In the genomic region with DNA sequence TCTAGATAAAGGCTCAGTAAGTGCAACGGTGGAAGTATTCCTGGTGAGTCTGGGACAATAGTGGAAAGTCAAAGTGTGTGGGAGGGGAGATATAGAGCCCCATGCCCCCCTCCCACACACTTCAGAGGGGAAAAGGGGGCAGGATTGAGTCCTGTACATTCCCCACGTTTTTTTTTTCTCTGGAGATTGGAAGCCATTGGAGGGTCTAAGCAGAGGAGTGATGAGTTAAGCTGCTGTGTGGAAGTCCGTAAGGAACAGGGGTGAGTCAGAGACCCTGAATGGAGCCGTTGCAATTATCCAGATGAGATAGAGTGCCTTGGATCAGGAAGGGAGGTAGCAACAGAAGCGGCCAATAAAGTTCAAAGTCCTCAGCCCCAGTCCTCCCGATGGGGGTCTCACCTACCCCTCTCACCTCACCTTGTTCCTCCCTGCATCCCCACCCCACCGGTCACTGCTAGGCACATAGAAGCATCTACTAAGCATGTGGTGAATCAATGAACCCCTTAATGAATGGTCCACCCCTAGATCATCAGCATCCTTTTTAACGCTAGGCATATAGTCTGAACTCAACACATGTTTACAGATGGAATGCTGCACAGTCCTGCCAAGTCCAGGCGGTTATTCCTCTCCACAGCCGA, we compare ENCODE assay signal across 1 cellular context.
A peak's percentile ranks its signal among the peaks of the same experiment; 100 is the strongest.
TF ChIP-seq lines count a peak whose summit lies in the region.

No MANE protein-coding gene starts in this region.

TF ChIP-seq in HepG2, 621 proteins besides CTCF, POLR2A, EP300 and RAD21 (continued from another document and continues in another):
- no peak for TF ChIP-seq ATF2 (CRISPR knock-in tag; IDR thresholded peaks at IDR 0.05)
- peak; percentile 96; the same call in 1 of the 2 replicates for TF ChIP-seq FOXO4 (CRISPR knock-in tag; conservative IDR thresholded peaks at IDR 0.05)
- TF ChIP-seq CREB1 (IDR thresholded peaks at IDR 0.05): no peak
- TF ChIP-seq CREB1 (CRISPR knock-in tag; IDR thresholded peaks at IDR 0.05): no peak
- no peak; the same call in 1 of the 2 replicates for TF ChIP-seq JUND (CRISPR knock-in tag; IDR thresholded peaks at IDR 0.05)
- TF ChIP-seq HNF4G (IDR thresholded peaks at IDR 0.05; ENCODE audit: borderline replicate concordance, low read depth, low read length): peak; percentile 41; the same call in 1 of the 2 replicates
- 0 out of 2 replicates have a peak, but pooled peaks have one; percentile 16 for TF ChIP-seq HNF4G (CRISPR knock-in tag; IDR thresholded peaks at IDR 0.05; ENCODE audit: borderline replicate concordance, low read depth)
- 0 out of 2 replicates have a peak, but pooled peaks have one; percentile 12 for TF ChIP-seq ZNF552 (CRISPR knock-in tag; IDR thresholded peaks at IDR 0.05; ENCODE audit: borderline replicate concordance)
- TF ChIP-seq FOSL2 (CRISPR knock-in tag; IDR thresholded peaks at IDR 0.05): peak; percentile 39
- no peak for TF ChIP-seq ZNF230 (CRISPR knock-in tag; IDR thresholded peaks at IDR 0.05)
- no peak for TF ChIP-seq LBX2 (CRISPR knock-in tag; IDR thresholded peaks at IDR 0.05; ENCODE audit: borderline replicate concordance)
- TF ChIP-seq ZNF776 (CRISPR knock-in tag; IDR thresholded peaks at IDR 0.05): peak; percentile 31; the same call in 1 of the 2 replicates
- TF ChIP-seq MTF2 (CRISPR knock-in tag; IDR thresholded peaks at IDR 0.05; ENCODE audit: borderline replicate concordance): 0 out of 2 replicates have a peak, but pooled peaks have one; percentile 54
- no peak for TF ChIP-seq TSC22D2 (CRISPR knock-in tag; IDR thresholded peaks at IDR 0.05; ENCODE audit: borderline replicate concordance)
- 0 out of 2 replicates have a peak, but pooled peaks have one; percentile 5 for TF ChIP-seq ZNF44 (CRISPR knock-in tag; IDR thresholded peaks at IDR 0.05)
- TF ChIP-seq ETV6 (CRISPR knock-in tag; conservative IDR thresholded peaks at IDR 0.05): no peak
- TF ChIP-seq ATF1 (CRISPR knock-in tag; IDR thresholded peaks at IDR 0.05): 0 out of 2 replicates have a peak, but pooled peaks have one; percentile 5
- TF ChIP-seq TRIM24 (CRISPR knock-in tag; IDR thresholded peaks at IDR 0.05): no peak
- 0 out of 2 replicates have a peak, but pooled peaks have one; percentile 12 for TF ChIP-seq PAWR (CRISPR knock-in tag; IDR thresholded peaks at IDR 0.05; ENCODE audit: borderline replicate concordance)
- no peak for TF ChIP-seq GATA4 (IDR thresholded peaks at IDR 0.05; ENCODE audit: borderline replicate concordance, low read depth)
- TF ChIP-seq NR1H2 (CRISPR knock-in tag; IDR thresholded peaks at IDR 0.05; ENCODE audit: borderline replicate concordance, low read depth): 0 out of 2 replicates have a peak, but pooled peaks have one; percentile 40
- peak; percentile 67; the same call in 1 of the 2 replicates for TF ChIP-seq ZNF567 (CRISPR knock-in tag; IDR thresholded peaks at IDR 0.05; ENCODE audit: borderline replicate concordance)
- no peak for TF ChIP-seq GABPA (IDR thresholded peaks at IDR 0.05; ENCODE audit: low read depth, low read length)
- TF ChIP-seq GABPA (CRISPR knock-in tag; IDR thresholded peaks at IDR 0.05; ENCODE audit: low read depth): 0 out of 2 replicates have a peak, but pooled peaks have one; percentile 17
- TF ChIP-seq ZNF30 (CRISPR knock-in tag; IDR thresholded peaks at IDR 0.05): 0 out of 2 replicates have a peak, but pooled peaks have one; percentile 1
- 0 out of 2 replicates have a peak, but pooled peaks have one; percentile 16 for TF ChIP-seq SMAD1 (CRISPR knock-in tag; IDR thresholded peaks at IDR 0.05; ENCODE audit: borderline replicate concordance, low read depth)
- TF ChIP-seq SIN3B (IDR thresholded peaks at IDR 0.05; ENCODE audit: low read length): no peak
- no peak for TF ChIP-seq SCMH1 (CRISPR knock-in tag; IDR thresholded peaks at IDR 0.05; ENCODE audit: borderline replicate concordance)
- peak; percentile 20; the same call in 1 of the 2 replicates for TF ChIP-seq ZNF430 (CRISPR knock-in tag; IDR thresholded peaks at IDR 0.05)
- TF ChIP-seq HHEX (CRISPR knock-in tag; IDR thresholded peaks at IDR 0.05): no peak
- TF ChIP-seq, protein P1, sequence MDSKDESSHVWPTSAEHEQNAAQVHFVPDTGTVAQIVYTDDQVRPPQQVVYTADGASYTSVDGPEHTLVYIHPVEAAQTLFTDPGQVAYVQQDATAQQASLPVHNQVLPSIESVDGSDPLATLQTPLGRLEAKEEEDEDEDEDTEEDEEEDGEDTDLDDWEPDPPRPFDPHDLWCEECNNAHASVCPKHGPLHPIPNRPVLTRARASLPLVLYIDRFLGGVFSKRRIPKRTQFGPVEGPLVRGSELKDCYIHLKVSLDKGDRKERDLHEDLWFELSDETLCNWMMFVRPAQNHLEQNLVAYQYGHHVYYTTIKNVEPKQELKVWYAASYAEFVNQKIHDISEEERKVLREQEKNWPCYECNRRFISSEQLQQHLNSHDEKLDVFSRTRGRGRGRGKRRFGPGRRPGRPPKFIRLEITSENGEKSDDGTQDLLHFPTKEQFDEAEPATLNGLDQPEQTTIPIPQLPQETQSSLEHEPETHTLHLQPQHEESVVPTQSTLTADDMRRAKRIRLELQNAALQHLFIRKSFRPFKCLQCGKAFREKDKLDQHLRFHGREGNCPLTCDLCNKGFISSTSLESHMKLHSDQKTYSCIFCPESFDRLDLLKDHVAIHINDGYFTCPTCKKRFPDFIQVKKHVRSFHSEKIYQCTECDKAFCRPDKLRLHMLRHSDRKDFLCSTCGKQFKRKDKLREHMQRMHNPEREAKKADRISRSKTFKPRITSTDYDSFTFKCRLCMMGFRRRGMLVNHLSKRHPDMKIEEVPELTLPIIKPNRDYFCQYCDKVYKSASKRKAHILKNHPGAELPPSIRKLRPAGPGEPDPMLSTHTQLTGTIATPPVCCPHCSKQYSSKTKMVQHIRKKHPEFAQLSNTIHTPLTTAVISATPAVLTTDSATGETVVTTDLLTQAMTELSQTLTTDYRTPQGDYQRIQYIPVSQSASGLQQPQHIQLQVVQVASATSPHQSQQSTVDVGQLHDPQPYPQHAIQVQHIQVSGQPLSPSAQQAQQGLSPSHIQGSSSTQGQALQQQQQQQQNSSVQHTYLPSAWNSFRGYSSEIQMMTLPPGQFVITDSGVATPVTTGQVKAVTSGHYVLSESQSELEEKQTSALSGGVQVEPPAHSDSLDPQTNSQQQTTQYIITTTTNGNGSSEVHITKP (CRISPR knock-in tag; IDR thresholded peaks at IDR 0.05; ENCODE audit: low read depth): no peak
- 0 out of 2 replicates have a peak, but pooled peaks have one; percentile 26 for TF ChIP-seq ZNF709 (CRISPR knock-in tag; IDR thresholded peaks at IDR 0.05)
- TF ChIP-seq AHDC1 (CRISPR knock-in tag; IDR thresholded peaks at IDR 0.05; ENCODE audit: borderline replicate concordance): peak; percentile 82; the same call in 1 of the 2 replicates
- peak; percentile 92 for TF ChIP-seq ZBTB7A (CRISPR knock-in tag; IDR thresholded peaks at IDR 0.05)
- TF ChIP-seq ZNF788 (CRISPR knock-in tag; IDR thresholded peaks at IDR 0.05; ENCODE audit: borderline replicate concordance): no peak
- TF ChIP-seq, protein P2, sequence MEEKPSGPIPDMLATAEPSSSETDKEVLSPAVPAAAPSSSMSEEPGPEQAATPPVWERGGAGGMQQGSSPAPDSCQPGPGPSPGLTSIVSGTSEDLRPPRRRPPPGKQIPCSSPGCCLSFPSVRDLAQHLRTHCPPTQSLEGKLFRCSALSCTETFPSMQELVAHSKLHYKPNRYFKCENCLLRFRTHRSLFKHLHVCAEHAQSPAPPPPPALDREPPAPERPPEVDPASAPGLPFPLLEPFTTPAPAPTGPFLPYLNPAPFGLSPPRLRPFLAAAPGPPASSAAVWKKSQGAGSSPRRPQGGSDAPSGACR (CRISPR knock-in tag; IDR thresholded peaks at IDR 0.05): no peak
- TF ChIP-seq, protein P3, sequence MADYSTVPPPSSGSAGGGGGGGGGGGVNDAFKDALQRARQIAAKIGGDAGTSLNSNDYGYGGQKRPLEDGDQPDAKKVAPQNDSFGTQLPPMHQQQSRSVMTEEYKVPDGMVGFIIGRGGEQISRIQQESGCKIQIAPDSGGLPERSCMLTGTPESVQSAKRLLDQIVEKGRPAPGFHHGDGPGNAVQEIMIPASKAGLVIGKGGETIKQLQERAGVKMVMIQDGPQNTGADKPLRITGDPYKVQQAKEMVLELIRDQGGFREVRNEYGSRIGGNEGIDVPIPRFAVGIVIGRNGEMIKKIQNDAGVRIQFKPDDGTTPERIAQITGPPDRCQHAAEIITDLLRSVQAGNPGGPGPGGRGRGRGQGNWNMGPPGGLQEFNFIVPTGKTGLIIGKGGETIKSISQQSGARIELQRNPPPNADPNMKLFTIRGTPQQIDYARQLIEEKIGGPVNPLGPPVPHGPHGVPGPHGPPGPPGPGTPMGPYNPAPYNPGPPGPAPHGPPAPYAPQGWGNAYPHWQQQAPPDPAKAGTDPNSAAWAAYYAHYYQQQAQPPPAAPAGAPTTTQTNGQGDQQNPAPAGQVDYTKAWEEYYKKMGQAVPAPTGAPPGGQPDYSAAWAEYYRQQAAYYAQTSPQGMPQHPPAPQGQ (CRISPR knock-in tag; IDR thresholded peaks at IDR 0.05; ENCODE audit: borderline replicate concordance): peak; percentile 74; the same call in 1 of the 2 replicates
- TF ChIP-seq FOXA1 (IDR thresholded peaks at IDR 0.05): no peak
- TF ChIP-seq FOXA1 (CRISPR knock-in tag; IDR thresholded peaks at IDR 0.05): peak; percentile 58
- TF ChIP-seq ZNF615 (CRISPR knock-in tag; IDR thresholded peaks at IDR 0.05; ENCODE audit: borderline replicate concordance): 0 out of 2 replicates have a peak, but pooled peaks have one; percentile 12
- TF ChIP-seq TCF12 (IDR thresholded peaks at IDR 0.05): no peak
- 0 out of 2 replicates have a peak, but pooled peaks have one; percentile 55 for TF ChIP-seq TCF12 (CRISPR knock-in tag; IDR thresholded peaks at IDR 0.05)
- TF ChIP-seq EHMT2 (IDR thresholded peaks at IDR 0.05; ENCODE audit: borderline replicate concordance, low read depth, low read length): peak; percentile 58; the same call in 1 of the 2 replicates
- TF ChIP-seq NR2F6 (IDR thresholded peaks at IDR 0.05): no peak
- 0 out of 2 replicates have a peak, but pooled peaks have one; percentile 5 for TF ChIP-seq NR2F6 (CRISPR knock-in tag; IDR thresholded peaks at IDR 0.05)
- TF ChIP-seq SP4 (CRISPR knock-in tag; IDR thresholded peaks at IDR 0.05): peak; percentile 3; the same call in 1 of the 2 replicates
- no peak for TF ChIP-seq HNRNPH1 (optimal IDR thresholded peaks at IDR 0.05; ENCODE audit: low read depth, low read length)
- TF ChIP-seq ZNF282 (IDR thresholded peaks at IDR 0.05; ENCODE audit: partially characterized antibody): no peak
- TF ChIP-seq ZNF850 (CRISPR knock-in tag; conservative IDR thresholded peaks at IDR 0.05): peak; percentile 80; the same call in 1 of the 2 replicates
- no peak for TF ChIP-seq NFKB2 (CRISPR knock-in tag; IDR thresholded peaks at IDR 0.05; ENCODE audit: borderline replicate concordance)
- peak; percentile 62 for TF ChIP-seq FOXA3 (CRISPR knock-in tag; IDR thresholded peaks at IDR 0.05)
